In genomic region chrX:23953908-23954269, GRCh38 we compare ENCODE assay signal across 17 cellular contexts. TPM values are rescaled to one million over a fixed set of nuclear protein-coding genes. Genes with fewer than 3 reads are reported as not detected.
A peak's percentile ranks its signal among the peaks of the same experiment; 100 is the strongest.
DNase-seq lines count a peak whose midpoint lies in the region; ATAC-seq and TF ChIP-seq lines count a peak whose summit lies in the region.
"Had no signal": no experiment of that assay in that cellular context is flagged by ENCODE, and none has a peak within 500 bp of the region (broad histone marks: within the 10 kb centered on the region; RNA-seq: fewer than 3 reads in every experiment).

No MANE protein-coding gene starts in this region.

- H4K20me1 ChIP-seq in SK-N-SH (ENCODE audit: insufficient read depth), result no peaks in the 10 kb centered on the region
- no peaks in the 10 kb centered on the region for H4K20me1 ChIP-seq in Karpas-422 (ENCODE audit: insufficient read depth, low read depth, low read length)
- H4K20me1 ChIP-seq in osteoblast (ENCODE audit: insufficient read depth, low read length), result no peaks in the 10 kb centered on the region

- no peaks in the 10 kb centered on the region for H3K9me2 ChIP-seq in SK-N-SH
- no peaks in the 10 kb centered on the region for H3K9me2 ChIP-seq in Karpas-422 (replicated peaks; ENCODE audit: insufficient read depth, low read length)

- peak overlapping the region; percentile 95 for H3K27ac Mint-ChIP-seq in activated T-helper 1 cell treated with anti-CD3 and anti-CD28 coated beads, Interleukin-12 subunit alpha, Interleukin-12 subunit beta, Interleukin-2, Interleukin-4 antibody, amounts not matched to agents 30 ng/mL and 10 ng/mL and 1 ng/mL, durations not matched to agents 14 hours and 24 hours and 36 hours

- H3K79me1 ChIP-seq in neuronal stem cell (ENCODE audit: low read depth, low read length), result no peaks in the 10 kb centered on the region

- H2BK15ac ChIP-seq in neuronal stem cell (ENCODE audit: low read length), result no peak overlapping the region

- TF ChIP-seq RAD21 in SK-N-SH (IDR thresholded peaks at IDR 0.05; ENCODE audit: low read length), result no peak

- no peak for TF ChIP-seq EP300 in SK-N-SH (IDR thresholded peaks at IDR 0.05; ENCODE audit: borderline replicate concordance in 1 of 2, low read depth in 1 of 2, low read length in 1 of 2)

- no peak for ATAC-seq in SK-N-SH treated with all-trans-retinoic acid at 6 μM for 48 hours
- no peak for ATAC-seq in GM19455 (IDR thresholded peaks at IDR 0.05; ENCODE audit: unreplicated experiment)

- no peak overlapping the region for H3K4ac ChIP-seq in neuronal stem cell (ENCODE audit: low read length)

- H3K14ac ChIP-seq in neuronal stem cell (ENCODE audit: low read length), result no peak overlapping the region

- no peak overlapping the region for H3K9ac ChIP-seq in SK-N-SH
- H3K9ac ChIP-seq in Karpas-422 (ENCODE audit: low read length), result no peak overlapping the region
- no peak overlapping the region for H3K9ac ChIP-seq in neuronal stem cell (ENCODE audit: low read depth, low read length, poor library complexity)

- H3K36me3 ChIP-seq in SK-N-SH (replicated peaks in 1 of 2; ENCODE audit: control insufficient read depth in 1 of 2, insufficient read depth in 2 of 2, low read length in 1 of 2) (no peaks in the 10 kb centered on the region), Karpas-422 (ENCODE audit: insufficient read depth, low read length) (no peaks in the 10 kb centered on the region), osteoblast (ENCODE audit: insufficient read depth, low read length) (no peaks in the 10 kb centered on the region), neuronal stem cell (replicated peaks in 1 of 2; ENCODE audit: control insufficient read depth in 2 of 2, insufficient read depth in 2 of 2, low read length in 2 of 2) (no peaks in the 10 kb centered on the region)

- H2BK12ac ChIP-seq in neuronal stem cell (ENCODE audit: low read length), result no peak overlapping the region

- H3K4me1 Mint-ChIP-seq in activated T-helper 1 cell treated with anti-CD3 and anti-CD28 coated beads, Interleukin-12 subunit alpha, Interleukin-12 subunit beta, Interleukin-2, Interleukin-4 antibody, amounts not matched to agents 30 ng/mL and 10 ng/mL and 1 ng/mL, durations not matched to agents 14 hours and 24 hours and 36 hours (ENCODE audit: low read depth), result peaks cover 24% of the 10 kb centered on the region

- H3K4me1 ChIP-seq in SK-N-SH (ENCODE audit: control insufficient read depth in 1 of 2, insufficient read depth in 2 of 2, low read depth in 1 of 2, low read length in 1 of 2) (no peaks in the 10 kb centered on the region), Karpas-422 (ENCODE audit: low read length) (peaks cover 13% of the 10 kb centered on the region), osteoblast (ENCODE audit: insufficient read depth, low read length) (no peaks in the 10 kb centered on the region), neuronal stem cell (ENCODE audit: control insufficient read depth in 2 of 2, insufficient read depth in 1 of 2, low read depth in 1 of 2, low read length in 2 of 2) (peaks cover 0 to 2% of the 10 kb centered on the region in 2 donors)

- DNase-seq in SK-N-SH (no peak), Karpas-422 (peak; percentile 54), osteoblast (ENCODE audit: insufficient read length, low spot score, missing footprints) (no peak), neuronal stem cell (ENCODE audit: low spot score) (no peak)
- DNase-seq in activated T-helper 1 cell treated with anti-CD3 and anti-CD28 coated beads, Interleukin-12 subunit alpha, Interleukin-12 subunit beta, Interleukin-2, Interleukin-4 antibody, amounts not matched to agents 30 ng/mL and 10 ng/mL and 1 ng/mL, durations not matched to agents 14 hours and 24 hours and 36 hours (ENCODE audit: low spot score), result no peak
- no peak for DNase-seq in activated CD8-positive, alpha-beta memory T cell treated with anti-CD3 and anti-CD28 coated beads, Interleukin-2, amount 50 U/mL, for 48 hours
- DNase-seq: activated gamma-delta T cell, cortex of kidney, DMS79, NCI-H1105 had no signal

- H3F3A ChIP-seq in SK-N-SH (replicated peaks; ENCODE audit: insufficient read depth), result no peaks in the 10 kb centered on the region

- no peaks in the 10 kb centered on the region for H3K36me3 Mint-ChIP-seq in activated T-helper 1 cell treated with anti-CD3 and anti-CD28 coated beads, Interleukin-12 subunit alpha, Interleukin-12 subunit beta, Interleukin-2, Interleukin-4 antibody, amounts not matched to agents 30 ng/mL and 10 ng/mL and 1 ng/mL, durations not matched to agents 14 hours and 24 hours and 36 hours (ENCODE audit: low read depth)

- H2BK120ac ChIP-seq in neuronal stem cell (ENCODE audit: low read depth, low read length), result no peak overlapping the region

- WGBS in SK-N-SH (ENCODE audit: low lambda C conversion rate), result 59% methylated on average over 11 of the region's 11 CpGs
- WGBS in neuronal stem cell (ENCODE audit: extremely low coverage in 2 of 2, insufficient read length in 2 of 2, insufficient replicate concordance in 1 of 2), 2 donors, result no CpG with 5 or more reads among the region's 11 CpGs

- H3K4me3 Mint-ChIP-seq in activated T-helper 1 cell treated with anti-CD3 and anti-CD28 coated beads, Interleukin-12 subunit alpha, Interleukin-12 subunit beta, Interleukin-2, Interleukin-4 antibody, amounts not matched to agents 30 ng/mL and 10 ng/mL and 1 ng/mL, durations not matched to agents 14 hours and 24 hours and 36 hours, result peak overlapping the region; percentile 82

- H4K91ac ChIP-seq in neuronal stem cell (ENCODE audit: low read depth, low read length, poor library complexity), result no peak overlapping the region

- no peaks in the 10 kb centered on the region for H3K27me3 Mint-ChIP-seq in activated T-helper 1 cell treated with anti-CD3 and anti-CD28 coated beads, Interleukin-12 subunit alpha, Interleukin-12 subunit beta, Interleukin-2, Interleukin-4 antibody, amounts not matched to agents 30 ng/mL and 10 ng/mL and 1 ng/mL, durations not matched to agents 14 hours and 24 hours and 36 hours (ENCODE audit: insufficient read depth)

- CTCF ChIA-PET in SK-N-SH (lab: Yijun Ruan, JAX), result no interaction called here

- H3K27me3 ChIP-seq in SK-N-SH (ENCODE audit: insufficient read depth) (no peaks in the 10 kb centered on the region; the same call in 1 of the 2 replicates), Karpas-422 (ENCODE audit: low read length) (no peaks in the 10 kb centered on the region), osteoblast (ENCODE audit: insufficient read depth, low read length) (no peaks in the 10 kb centered on the region), neuronal stem cell (ENCODE audit: control insufficient read depth in 3 of 3, insufficient read depth in 3 of 3, low read depth in 1 of 3, low read length in 3 of 3) (no peaks in the 10 kb centered on the region)

- H3K79me2 ChIP-seq in SK-N-SH (ENCODE audit: insufficient read depth) (no peaks in the 10 kb centered on the region), Karpas-422 (ENCODE audit: low read length) (no peaks in the 10 kb centered on the region), osteoblast (ENCODE audit: insufficient read depth, low read length) (no peaks in the 10 kb centered on the region)

- H3K4me3 ChIP-seq in SK-N-SH (ENCODE audit: low read depth in 2 of 2, low read length in 1 of 2) (no peak overlapping the region), Karpas-422 (ENCODE audit: low read length) (peak overlapping the region; percentile 42; the same call in 1 of the 2 replicates), osteoblast (ENCODE audit: insufficient read depth, low read length) (no peak overlapping the region), neuronal stem cell (ENCODE audit: low read length in 2 of 2) (no peak overlapping the region)
- H3K4me3 ChIP-seq: GM23338 had no signal

- H3K9me3 ChIP-seq in SK-N-SH, result no peaks in the 10 kb centered on the region
- no peaks in the 10 kb centered on the region for H3K9me3 ChIP-seq in Karpas-422 (ENCODE audit: low read length)
- no peaks in the 10 kb centered on the region for H3K9me3 ChIP-seq in osteoblast (ENCODE audit: low read depth, low read length)
- H3K9me3 ChIP-seq in neuronal stem cell (replicated peaks in 1 of 2; ENCODE audit: control insufficient read depth in 2 of 2, insufficient read depth in 1 of 2, low read depth in 1 of 2, low read length in 2 of 2), result no peaks in the 10 kb centered on the region

- 0 out of 2 replicates have a peak, but pooled peaks have one; percentile 13 for TF ChIP-seq CTCF in SK-N-SH (IDR thresholded peaks at IDR 0.05)
- TF ChIP-seq CTCF in osteoblast (IDR thresholded peaks at IDR 0.05; ENCODE audit: extremely low read depth, low read depth, low read length), result no peak

- H3K27ac ChIP-seq in SK-N-SH (ENCODE audit: low read depth in 2 of 2, low read length in 1 of 2) (no peak overlapping the region), Karpas-422 (ENCODE audit: low read length) (peak overlapping the region; percentile 68; the same call in 1 of the 2 replicates), osteoblast (ENCODE audit: low read depth, low read length) (no peak overlapping the region), neuronal stem cell (replicated peaks; ENCODE audit: low read length) (no peak overlapping the region)

- no peak overlapping the region for H2AK5ac ChIP-seq in neuronal stem cell (ENCODE audit: low read depth, low read length)

- POLR2A ChIA-PET in SK-N-SH (lab: Yijun Ruan, JAX), result no interaction called here

- H2AFZ ChIP-seq in SK-N-SH (ENCODE audit: low read depth), result no peak overlapping the region
- peak overlapping the region; percentile 72 for H2AFZ ChIP-seq in Karpas-422 (ENCODE audit: low read length)
- H2AFZ ChIP-seq in osteoblast (ENCODE audit: low read length), result peak overlapping the region; percentile 87
- no peak overlapping the region for H2AFZ ChIP-seq in neuronal stem cell (ENCODE audit: low read length)
- H2AFZ ChIP-seq: GM23338 had no signal

- no peak overlapping the region for H2BK5ac ChIP-seq in neuronal stem cell (ENCODE audit: low read length)

- intact Hi-C loops in activated T-helper 1 cell treated with anti-CD3 and anti-CD28 coated beads, Interleukin-12 subunit alpha, Interleukin-12 subunit beta, Interleukin-2, Interleukin-4 antibody, amounts not matched to agents 30 ng/mL and 10 ng/mL and 1 ng/mL, durations not matched to agents 14 hours and 24 hours and 36 hours (cut with micrococcal nuclease), result loop anchor here (1.0 to 5.0 kb wide), 8 partner anchors 33 to 212 kb away; partner anchors contain the start of genes ACOT9, CXorf58, EIF2S3 and SAT1

- H3K18ac ChIP-seq in neuronal stem cell (ENCODE audit: low read length), result no peak overlapping the region

- no peaks in the 10 kb centered on the region for H3K9me3 Mint-ChIP-seq in activated T-helper 1 cell treated with anti-CD3 and anti-CD28 coated beads, Interleukin-12 subunit alpha, Interleukin-12 subunit beta, Interleukin-2, Interleukin-4 antibody, amounts not matched to agents 30 ng/mL and 10 ng/mL and 1 ng/mL, durations not matched to agents 14 hours and 24 hours and 36 hours
- H3K9me3 Mint-ChIP-seq: GM23338 had no signal

- H3K4me2 ChIP-seq in SK-N-SH, result no peak overlapping the region
- H3K4me2 ChIP-seq in Karpas-422 (ENCODE audit: low read depth, low read length, poor library complexity, severe bottlenecking), result peak overlapping the region; percentile 72
- H3K4me2 ChIP-seq in osteoblast (ENCODE audit: insufficient read depth, low read length), result peak overlapping the region; percentile 75
- no peak overlapping the region for H3K4me2 ChIP-seq in neuronal stem cell (ENCODE audit: insufficient read depth, low read length, poor library complexity, severe bottlenecking)

- H4K8ac ChIP-seq in neuronal stem cell (ENCODE audit: low read depth, low read length), result no peak overlapping the region

- H3K23ac ChIP-seq in neuronal stem cell (ENCODE audit: low read depth, low read length, poor library complexity), result no peak overlapping the region

RNA-seq across cellular contexts. Expression of gene CXorf58, which starts 46.1 kb away (rescaled TPM):
- not detected in 2 replicates for polyA plus RNA-seq in SK-N-SH (2012; rRNA removed)
- 0.01 TPM in 2 replicates for polyA plus RNA-seq in SK-N-SH (2012; cell fraction: cytosol; rRNA removed)
- 0.02 TPM in 1 of 2 replicates, not detected in the other for polyA plus RNA-seq in SK-N-SH (2012; cell fraction: nucleus; rRNA removed)
- not detected in 2 replicates for total RNA-seq in Karpas-422 (2014; rRNA removed; shearing (Covaris generic); ENCODE audit: low replicate concordance)
- total RNA-seq in activated T-helper 1 cell treated with anti-CD3 and anti-CD28 coated beads, Interleukin-12 subunit alpha, Interleukin-12 subunit beta, Interleukin-2, Interleukin-4 antibody, amounts not matched to agents 30 ng/mL and 10 ng/mL and 1 ng/mL, durations not matched to agents 14 hours and 24 hours and 36 hours, result not detected in 2 replicates
- total RNA-seq in osteoblast, result not detected in 2 replicates
- polyA plus RNA-seq in neuronal stem cell (2013, experiment 1 of 2), result 0.01 TPM
- polyA plus RNA-seq in neuronal stem cell (2013, experiment 2 of 2), result not detected
- total RNA-seq: A172; lung microvascular endothelial cell; renal cortical epithelial cell; T-helper 2 cell treated with Interferon-gamma antibody and Interleukin-4, amounts not matched to agents 100 ng/mL and 5 ng/mL, for 36 hours had no signal
- polyA plus RNA-seq: GM23338 had no signal

RNA-seq across cellular contexts. Expression of gene APOO, which starts 46.2 kb away (rescaled TPM):
- polyA plus RNA-seq in SK-N-SH (2012; rRNA removed), result 20.3 and 22.0 TPM in 2 replicates
- polyA plus RNA-seq in SK-N-SH (2012; cell fraction: cytosol; rRNA removed), result 26.1 and 31.1 TPM in 2 replicates
- 5.4 and 8.5 TPM in 2 replicates for polyA plus RNA-seq in SK-N-SH (2012; cell fraction: nucleus; rRNA removed)
- 27.3 and 37.4 TPM in 2 replicates for total RNA-seq in Karpas-422 (2014; rRNA removed; shearing (Covaris generic); ENCODE audit: low replicate concordance)
- 29.0 and 30.0 TPM in 2 replicates for total RNA-seq in activated T-helper 1 cell treated with anti-CD3 and anti-CD28 coated beads, Interleukin-12 subunit alpha, Interleukin-12 subunit beta, Interleukin-2, Interleukin-4 antibody, amounts not matched to agents 30 ng/mL and 10 ng/mL and 1 ng/mL, durations not matched to agents 14 hours and 24 hours and 36 hours
- 5.6 and 7.2 TPM in 2 replicates for total RNA-seq in osteoblast
- 97.2 TPM for polyA plus RNA-seq in neuronal stem cell (2013, experiment 1 of 2)
- polyA plus RNA-seq in neuronal stem cell (2013, experiment 2 of 2), result 90.1 TPM

Comparison
In these comparisons a context has a peak if more than half of its experiments do, and no peak if none do; other contexts are left out.
1. H2AFZ ChIP-seq: peak in Karpas-422 (single experiment) and osteoblast (single experiment); none in SK-N-SH (single experiment) and neuronal stem cell (single experiment).
2. H3K4me2 ChIP-seq: peak in Karpas-422 (single experiment) and osteoblast (single experiment); none in SK-N-SH (single experiment) and neuronal stem cell (single experiment).